8 cellular contexts compared by ENCODE assay signal in genomic region chr2:9914384-9915065, GRCh38. TPM values are rescaled to one million over a fixed set of nuclear protein-coding genes. Genes with fewer than 3 reads are reported as not detected.
DNase-seq lines count a peak whose midpoint lies in the region; ATAC-seq and TF ChIP-seq lines count a peak whose summit lies in the region.

No MANE protein-coding gene starts in this region.

- H3K4me2 ChIP-seq in H9 (ENCODE audit: insufficient read depth, insufficient read length, low read length): no peak overlapping the region

- DNase-seq in activated CD4-positive, alpha-beta T cell treated with anti-CD3 and anti-CD28 coated beads for 36 hours: peak; percentile 79
- DNase-seq in activated CD4-positive, alpha-beta T cell treated with anti-CD3 and anti-CD28 coated beads, Interleukin-2, amount 50 U/mL, for 1 hour: no peak
- DNase-seq in RKO (ENCODE audit: low spot score) (peak; percentile 91), COLO668 (lab: John Stamatoyannopoulos, UW; ENCODE audit: unreplicated experiment) (no peak), H9 (no peak)
- DNase-seq in stimulated activated effector memory CD8-positive, alpha-beta T cell treated with anti-CD3 and anti-CD28 coated beads, Interleukin-12 subunit alpha, Interleukin-12 subunit beta, amount 100 ng/mL, for 72 hours (ENCODE audit: low spot score in 2 of 2): peak; percentile 20 to 69

- no peak for TF ChIP-seq CTCF in H9 (conservative IDR thresholded peaks at IDR 0.05)

- no peak overlapping the region for H2BK5ac ChIP-seq in H9 (ENCODE audit: insufficient read length, low read length)

- H4K8ac ChIP-seq in H9 (replicated peaks; ENCODE audit: insufficient read length, low read depth, low read length): no peak overlapping the region

- no peak overlapping the region for H3K27ac Mint-ChIP-seq in activated CD4-positive, alpha-beta T cell treated with anti-CD3 and anti-CD28 coated beads for 36 hours
- peak overlapping the region; percentile 17 for H3K27ac Mint-ChIP-seq in stimulated activated effector memory CD8-positive, alpha-beta T cell treated with anti-CD3 and anti-CD28 coated beads, Interleukin-12 subunit alpha, Interleukin-12 subunit beta, amount 100 ng/mL, for 72 hours
- peak overlapping the region in 1 of 3 experiments; percentile 82; a peak in 1 of 7 replicates for H3K27ac Mint-ChIP-seq in H9

- no peaks in the 10 kb centered on the region for H3K79me1 ChIP-seq in H9 (ENCODE audit: insufficient read depth, low read depth, low read length, poor library complexity, severe bottlenecking)

- no peak overlapping the region for H3T11ph ChIP-seq in H9 (ENCODE audit: low read length)

- H3K27me3 ChIP-seq in H9 (ENCODE audit: insufficient read depth, low read length): no peaks in the 10 kb centered on the region

- no CpG with 5 or more reads among the region's 9 CpGs for WGBS in H9 (ENCODE audit: extremely low coverage, insufficient read length, low lambda C conversion rate)

- H3K9me3 ChIP-seq in H9 (ENCODE audit: control insufficient read depth, low read depth, low read length): no peaks in the 10 kb centered on the region

- CTCF ChIA-PET in activated CD4-positive, alpha-beta T cell treated with anti-CD3 and anti-CD28 coated beads for 36 hours (lab: Charles Lee): interaction anchor here (0.7 to 2.4 kb wide), 7 partner anchors 13 to 211 kb away, joined by 3 to 15 read pairs (median 4); no protein-coding TSS in a partner anchor

- intact Hi-C loops in activated CD4-positive, alpha-beta T cell treated with anti-CD3 and anti-CD28 coated beads for 36 hours (cut with DNase I, micrococcal nuclease): loop anchor here (1.0 to 2.0 kb wide), 4 partner anchors 18 to 101 kb away; partner anchors contain the start of gene TAF1B (in 1 of the 2)

- H3K56ac ChIP-seq in H9 (ENCODE audit: insufficient read length, low read depth, low read length): no peak overlapping the region

- H4K20me1 ChIP-seq in H9 (ENCODE audit: control insufficient read depth, insufficient read depth, insufficient read length): no peaks in the 10 kb centered on the region

- no peak overlapping the region for H2AFZ ChIP-seq in H9 (ENCODE audit: low read length)

- H3K9me3 Mint-ChIP-seq in activated CD4-positive, alpha-beta T cell treated with anti-CD3 and anti-CD28 coated beads for 36 hours (ENCODE audit: low read depth): no peaks in the 10 kb centered on the region
- H3K9me3 Mint-ChIP-seq in stimulated activated effector memory CD8-positive, alpha-beta T cell treated with anti-CD3 and anti-CD28 coated beads, Interleukin-12 subunit alpha, Interleukin-12 subunit beta, amount 100 ng/mL, for 72 hours: no peaks in the 10 kb centered on the region
- H3K9me3 Mint-ChIP-seq in H9: no peaks in the 10 kb centered on the region

- no peaks in the 10 kb centered on the region for H3K4me1 ChIP-seq in H9 (ENCODE audit: insufficient read depth, low read length)

- POLR2A ChIA-PET in activated CD4-positive, alpha-beta T cell treated with anti-CD3 and anti-CD28 coated beads for 36 hours (lab: Charles Lee): no interaction called here

- no peak overlapping the region for H2BK12ac ChIP-seq in H9 (ENCODE audit: insufficient read length, low read depth, low read length)

- peak; percentile 100 for ATAC-seq in activated CD4-positive, alpha-beta T cell treated with anti-CD3 and anti-CD28 coated beads for 36 hours
- ATAC-seq in HG02840 (IDR thresholded peaks at IDR 0.05; ENCODE audit: low FRiP score, unreplicated experiment): peak; percentile 93
- ATAC-seq in esophagus mucosa: peak; percentile 100
- peak; percentile 100 for ATAC-seq in stimulated activated effector memory CD8-positive, alpha-beta T cell treated with anti-CD3 and anti-CD28 coated beads, Interleukin-12 subunit alpha, Interleukin-12 subunit beta, amount 100 ng/mL, for 72 hours

- no peak overlapping the region for H2BK120ac ChIP-seq in H9 (ENCODE audit: low read depth, low read length, poor library complexity, severe bottlenecking)

- H3K14ac ChIP-seq in H9 (ENCODE audit: insufficient read depth, low read length): no peak overlapping the region

- H3K23ac ChIP-seq in H9 (ENCODE audit: insufficient read length, low read depth, low read length): no peak overlapping the region

- H3K9ac ChIP-seq in H9 (ENCODE audit: extremely low read depth, insufficient read length, low read length): no peak overlapping the region

- H4K91ac ChIP-seq in H9 (ENCODE audit: insufficient read length, low read depth, low read length): no peak overlapping the region

- no peak overlapping the region for H3K18ac ChIP-seq in H9 (ENCODE audit: insufficient read length, low read depth, low read length)

- H3K36me3 Mint-ChIP-seq in activated CD4-positive, alpha-beta T cell treated with anti-CD3 and anti-CD28 coated beads for 36 hours (ENCODE audit: low read depth): peaks cover 20% of the 10 kb centered on the region
- peaks cover 64% of the 10 kb centered on the region for H3K36me3 Mint-ChIP-seq in stimulated activated effector memory CD8-positive, alpha-beta T cell treated with anti-CD3 and anti-CD28 coated beads, Interleukin-12 subunit alpha, Interleukin-12 subunit beta, amount 100 ng/mL, for 72 hours
- peaks cover 0 to 39% (median 27%) of the 10 kb centered on the region in 3 experiments; a peak in 6 of 7 replicates for H3K36me3 Mint-ChIP-seq in H9 (ENCODE audit: insufficient read depth in 1 of 3, low read depth in 3 of 3)

- H3K4me1 Mint-ChIP-seq in activated CD4-positive, alpha-beta T cell treated with anti-CD3 and anti-CD28 coated beads for 36 hours: peaks cover 10% of the 10 kb centered on the region
- H3K4me1 Mint-ChIP-seq in stimulated activated effector memory CD8-positive, alpha-beta T cell treated with anti-CD3 and anti-CD28 coated beads, Interleukin-12 subunit alpha, Interleukin-12 subunit beta, amount 100 ng/mL, for 72 hours: peaks cover 11% of the 10 kb centered on the region
- no peaks in the 10 kb centered on the region for H3K4me1 Mint-ChIP-seq in H9

- H3K4ac ChIP-seq in H9 (ENCODE audit: low read depth, low read length): no peak overlapping the region

- H3K23me2 ChIP-seq in H9 (ENCODE audit: insufficient read length, low read depth, low read length, poor library complexity, severe bottlenecking): no peaks in the 10 kb centered on the region

- no peak overlapping the region for H2AK5ac ChIP-seq in H9 (ENCODE audit: insufficient read length, low read length)

- H2BK15ac ChIP-seq in H9 (ENCODE audit: low read depth, low read length): no peak overlapping the region

- no peak overlapping the region for H2BK20ac ChIP-seq in H9 (ENCODE audit: low read depth, low read length, poor library complexity, severe bottlenecking)

- H3K27me3 Mint-ChIP-seq in activated CD4-positive, alpha-beta T cell treated with anti-CD3 and anti-CD28 coated beads for 36 hours: no peaks in the 10 kb centered on the region
- H3K27me3 Mint-ChIP-seq in H9 (ENCODE audit: low read depth): no peaks in the 10 kb centered on the region

- H3K79me2 ChIP-seq in H9 (ENCODE audit: insufficient read depth, low read length): no peaks in the 10 kb centered on the region

- H3K27ac ChIP-seq in H9 (ENCODE audit: insufficient read length, low read depth, low read length): no peak overlapping the region

- H4K5ac ChIP-seq in H9 (ENCODE audit: insufficient read length, low read depth, low read length): no peak overlapping the region

- H3K4me3 Mint-ChIP-seq in activated CD4-positive, alpha-beta T cell treated with anti-CD3 and anti-CD28 coated beads for 36 hours: no peak overlapping the region
- H3K4me3 Mint-ChIP-seq in stimulated activated effector memory CD8-positive, alpha-beta T cell treated with anti-CD3 and anti-CD28 coated beads, Interleukin-12 subunit alpha, Interleukin-12 subunit beta, amount 100 ng/mL, for 72 hours: no peak overlapping the region
- H3K4me3 Mint-ChIP-seq in H9: no peak overlapping the region

RNA-seq across cellular contexts. Expression of gene GRHL1, which starts 37.0 kb away (rescaled TPM):
- under 1 TPM; 0.27 to 0.53 TPM for total RNA-seq in activated CD4-positive, alpha-beta T cell treated with anti-CD3 and anti-CD28 coated beads for 36 hours
- total RNA-seq in esophagus mucosa (123 TPM), H9 (2021) (2.5 and 2.8 TPM in 2 replicates)

Comparison
In these comparisons a context has a peak if more than half of its experiments do, and no peak if none do; other contexts are left out.
1. DNase-seq: peak in activated CD4-positive, alpha-beta T cell treated with anti-CD3 and anti-CD28 coated beads for 36 hours (single experiment), RKO (single experiment) and stimulated activated effector memory CD8-positive, alpha-beta T cell treated with anti-CD3 and anti-CD28 coated beads, Interleukin-12 subunit alpha, Interleukin-12 subunit beta, amount 100 ng/mL, for 72 hours (2 of 2); none in activated CD4-positive, alpha-beta T cell treated with anti-CD3 and anti-CD28 coated beads, Interleukin-2, amount 50 U/mL, for 1 hour (single experiment), COLO668 (single experiment) and H9 (single experiment).
2. RNA of gene GRHL1, which starts 37.0 kb away (total RNA-seq): 123 TPM in esophagus mucosa (single experiment); 2.5 to 2.8 TPM in H9 and 0.27 to 0.53 TPM in activated CD4-positive, alpha-beta T cell treated with anti-CD3 and anti-CD28 coated beads for 36 hours; every median in the first group is over 10 times any median in the second.
3. Peak in every context shown above with its lines, with median percentiles within 50 percentile points of each other: ATAC-seq.